ENCODE assay signal across 8 cellular contexts in genomic region chr3:15794303-15794771, GRCh38. TPM values are rescaled to one million over a fixed set of nuclear protein-coding genes. Genes with fewer than 3 reads are reported as not detected.
DNase-seq lines count a peak whose midpoint lies in the region; ATAC-seq and TF ChIP-seq lines count a peak whose summit lies in the region.

No MANE protein-coding gene starts in this region.

- peak; percentile 59 for DNase-seq in ACHN
- peak in 1 of 2 experiments; percentile 7 for DNase-seq in SJCRH30
- DNase-seq in fibroblast of pulmonary artery (ENCODE audit: low read depth): peak; percentile 77
- no peak for DNase-seq in thoracic aorta (ENCODE audit: low spot score)
- no peak for DNase-seq in NCI-H2227 (lab: John Stamatoyannopoulos, UW; ENCODE audit: unreplicated experiment)
- no peak for DNase-seq in activated CD8-positive, alpha-beta memory T cell treated with anti-CD3 and anti-CD28 coated beads, Interleukin-2, amount 50 U/mL, for 4 hours
- no peak for DNase-seq in stimulated activated CD4-positive, alpha-beta T cell treated with anti-CD3 and anti-CD28 coated beads, Interleukin-15, amount 100 ng/mL, for 24 hours

- no peak for TF ChIP-seq CTCF in fibroblast of pulmonary artery (IDR thresholded peaks at IDR 0.05; ENCODE audit: low read length, missing control alignments)
- no peak for TF ChIP-seq CTCF in thoracic aorta (IDR thresholded peaks at IDR 0.05)

- H3K27me3 ChIP-seq in SJCRH30 (no peaks in the 10 kb centered on the region), thoracic aorta (replicated peaks; ENCODE audit: insufficient read depth) (no peaks in the 10 kb centered on the region)

- H3K9me3 ChIP-seq in SJCRH30 (replicated peaks) (no peaks in the 10 kb centered on the region; the same call in 1 of the 2 replicates), thoracic aorta (no peaks in the 10 kb centered on the region)

- H3K4me3 ChIP-seq in SJCRH30: peak overlapping the region; percentile 49; the same call in 1 of the 2 replicates
- H3K4me3 ChIP-seq in fibroblast of pulmonary artery (replicated peaks; ENCODE audit: low read depth, low read length): peak overlapping the region; percentile 76
- H3K4me3 ChIP-seq in thoracic aorta: peak overlapping the region; percentile 64

- H3K36me3 ChIP-seq in SJCRH30: peaks cover 12% of the 10 kb centered on the region
- H3K36me3 ChIP-seq in thoracic aorta: no peaks in the 10 kb centered on the region

- H3K27ac ChIP-seq in SJCRH30 (peak overlapping the region; percentile 71; the same call in 1 of the 2 replicates), thoracic aorta (peak overlapping the region in 1 of 2 donors; percentile 82)

- in situ Hi-C loops in ACHN (cut with HindIII; ENCODE audit: low pct_ligation_motif_present, low pct_unique_long_range_greater_than_20kb, low sequenced_read_pairs): no loop called here

- ATAC-seq in GM21619 (IDR thresholded peaks at IDR 0.05; ENCODE audit: unreplicated experiment) (peak; percentile 43), thoracic aorta (ENCODE audit: insufficient number of reproducible peaks, low FRiP score, low read depth) (no peak)

- peaks cover 11% of the 10 kb centered on the region for H3K4me1 ChIP-seq in SJCRH30
- H3K4me1 ChIP-seq in thoracic aorta (ENCODE audit: control insufficient read depth in 1 of 2, low read depth in 2 of 2): peaks cover 38% of the 10 kb centered on the region in 2 donors

RNA-seq across cellular contexts. Expression of gene ANKRD28, which starts 3.4 kb away (rescaled TPM):
- total RNA-seq in SJCRH30 (2014; rRNA removed; shearing (Covaris generic)): 26.4 and 28.8 TPM in 2 replicates
- total RNA-seq in thoracic aorta: 10 to 100 TPM; 42.5 to 60.2 TPM

Comparison
In these comparisons a context has a peak if more than half of its experiments do, and no peak if none do; other contexts are left out.
1. DNase-seq: peak in ACHN (single experiment) and fibroblast of pulmonary artery (single experiment); none in thoracic aorta (single experiment), NCI-H2227 (single experiment), activated CD8-positive, alpha-beta memory T cell treated with anti-CD3 and anti-CD28 coated beads, Interleukin-2, amount 50 U/mL, for 4 hours (single experiment) and stimulated activated CD4-positive, alpha-beta T cell treated with anti-CD3 and anti-CD28 coated beads, Interleukin-15, amount 100 ng/mL, for 24 hours (single experiment).
2. Peak in every context shown above with its lines, with median percentiles within 50 percentile points of each other: H3K4me3 ChIP-seq.